Comparison of ENCODE assay signal across 16 cellular contexts in the genomic region with DNA sequence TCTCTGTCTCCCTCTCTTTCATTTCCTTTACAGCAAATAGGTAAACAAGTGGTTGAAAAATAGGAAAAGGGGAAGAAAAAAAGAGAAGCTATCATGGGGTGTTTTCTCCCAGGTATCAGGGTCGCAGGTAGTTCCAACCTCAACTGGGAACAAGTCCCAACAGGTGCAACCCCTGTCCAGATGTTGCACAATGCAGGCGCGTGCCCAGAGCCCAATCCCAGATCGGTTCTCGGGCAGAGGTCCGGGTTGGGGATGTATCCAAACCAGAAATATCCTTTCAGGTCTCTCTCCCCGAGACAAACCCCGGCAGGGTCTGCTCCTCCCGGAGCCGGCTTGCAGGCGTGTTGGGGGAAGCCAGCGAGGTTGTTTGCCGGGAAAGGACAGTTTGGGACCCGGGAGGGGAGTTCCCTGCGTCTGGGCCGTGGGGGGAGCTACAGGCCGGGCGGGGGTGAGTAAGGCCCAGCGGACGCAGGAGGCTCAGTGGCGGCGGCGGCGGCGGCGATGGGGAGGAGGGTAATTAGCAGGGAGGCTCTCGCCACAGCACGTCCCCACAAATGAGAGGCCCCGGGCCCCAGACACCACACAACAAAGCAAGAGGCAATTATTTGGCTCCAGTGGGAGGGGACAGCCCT. TPM values are rescaled to one million over a fixed set of nuclear protein-coding genes. Genes with fewer than 3 reads are reported as not detected.
DNase-seq lines count a peak whose midpoint lies in the region; ATAC-seq, FAIRE-seq and TF ChIP-seq lines count a peak whose summit lies in the region.
"Had no signal": no experiment of that assay in that cellular context is flagged by ENCODE, and none has a peak within 500 bp of the region (broad histone marks: within the 10 kb centered on the region; RNA-seq: fewer than 3 reads in every experiment).

No MANE protein-coding gene starts in this region.

- 22% methylated on average over 9 of the region's 29 CpGs; no CpG with 5 or more reads in 1 of the 2 experiments for WGBS in IMR-90 (ENCODE audit: extremely low coverage in 2 of 2, insufficient read length in 1 of 2), 2 experiments
- 41% methylated on average over 19 of the region's 29 CpGs for WGBS in GM12878 (ENCODE audit: insufficient coverage, insufficient replicate concordance, low lambda C conversion rate, missing lambda C conversion rate)
- WGBS in testis, 2 donors: 28 to 31% methylated on average over 28 to 29 of the region's 29 CpGs

- H3K4me3 ChIP-seq in IMR-90 (ENCODE audit: insufficient read depth, low read depth, low read length) (no peak overlapping the region), GM12878 (no peak overlapping the region), iPS-15b (ENCODE audit: low read depth, low read length) (peak overlapping the region; percentile 52), testis (peak overlapping the region in 1 of 2 donors; percentile 36)

- POLR2A ChIA-PET in IMR-90 (lab: Charles Lee; ENCODE audit: unreplicated experiment) (no interaction called here), GM12878 (lab: Charles Lee) (interaction anchor here (0.6 to 0.7 kb wide), 2 partner anchors 12 to 22 kb away, joined by 3 to 4 read pairs; no protein-coding TSS in a partner anchor)

- H3K23ac ChIP-seq in IMR-90 (ENCODE audit: low read depth, low read length): no peak overlapping the region

- H3K79me2 ChIP-seq in GM12878 (ENCODE audit: control insufficient read depth, insufficient read depth, low read length): no peaks in the 10 kb centered on the region

- TF ChIP-seq POLR2A in IMR-90 (IDR thresholded peaks at IDR 0.05; ENCODE audit: low read depth, low read length) (no peak), GM12878 (IDR thresholded peaks at IDR 0.05; ENCODE audit: low read depth, low read length) (no peak), testis (IDR thresholded peaks at IDR 0.05) (no peak)

- DNase-seq in IMR-90 (no peak), GM12878 (ENCODE audit: low read depth, low spot score) (no peak), retina (peak; percentile 62), testis (no peak), NCI-H2107 treated with DMSO at 0.1 percent for 48 hours (lab: John Stamatoyannopoulos, UW; ENCODE audit: unreplicated experiment) (no peak)
- DNase-seq in stimulated activated CD4-positive, alpha-beta T cell treated with anti-CD3 and anti-CD28 coated beads, Interleukin-2, amount 100 ng/mL, for 24 hours: no peak
- DNase-seq: activated T-cell treated with anti-CD3 and anti-CD28 coated beads, Interleukin-2, amount 50 U/mL, for 72 hours; amygdala; cortex of kidney; kidney; T-helper 2 cell had no signal

- no peak overlapping the region for H3K14ac ChIP-seq in IMR-90 (replicated peaks; ENCODE audit: low read depth, low read length)

- no peak overlapping the region for H4K91ac ChIP-seq in IMR-90 (ENCODE audit: insufficient read depth, low read depth, low read length)

- H3K79me1 ChIP-seq in IMR-90 (ENCODE audit: low read depth in 1 of 2, low read length in 2 of 2): no peaks in the 10 kb centered on the region

- H3K56ac ChIP-seq in IMR-90 (ENCODE audit: extremely low read depth, insufficient read depth, low read length): no peak overlapping the region

- SMC1A ChIA-PET in GM12878 (lab: Charles Lee; ENCODE audit: uncharacterized antibody, unreplicated experiment): no interaction called here

- no peak overlapping the region for H2BK15ac ChIP-seq in IMR-90 (ENCODE audit: low read depth, low read length)

- no peak for FAIRE-seq in GM12878 (lab: Jason Lieb, UNC)
- FAIRE-seq: kidney had no signal

- no peak overlapping the region for H3K18ac ChIP-seq in IMR-90 (ENCODE audit: low read depth, low read length)

- H4K20me1 ChIP-seq in IMR-90 (ENCODE audit: insufficient read depth, low read length) (no peaks in the 10 kb centered on the region), GM12878 (ENCODE audit: control insufficient read depth, insufficient read depth) (no peaks in the 10 kb centered on the region)

- H3K9me3 ChIP-seq in IMR-90 (ENCODE audit: control insufficient read depth, insufficient read depth, low read length) (no peaks in the 10 kb centered on the region), GM12878 (replicated peaks; ENCODE audit: control insufficient read depth, insufficient read depth, low read length) (no peaks in the 10 kb centered on the region), iPS-15b (ENCODE audit: control insufficient read depth, insufficient read depth, low read length) (no peaks in the 10 kb centered on the region), testis (no peaks in the 10 kb centered on the region)

- H2AK5ac ChIP-seq in IMR-90 (ENCODE audit: low read depth, low read length): no peak overlapping the region

- 0 out of 2 replicates have a peak, but pooled peaks have one; percentile 19 for ATAC-seq in IMR-90 (ENCODE audit: low read depth)
- peak; percentile 31 for ATAC-seq in GM12878
- no peak for ATAC-seq in HG02885 (IDR thresholded peaks at IDR 0.05; ENCODE audit: poor library complexity, unreplicated experiment)
- ATAC-seq: activated T-cell treated with anti-CD3 and anti-CD28 coated beads, Interleukin-2, amount 50 U/mL, for 72 hours had no signal

- RAD21 ChIA-PET in GM12878 (lab: Charles Lee; ENCODE audit: unreplicated experiment): interaction anchor here (1.4 kb wide), 1 partner anchor 146 kb away, joined by 4 read pairs; no protein-coding TSS in a partner anchor

- no peak overlapping the region for H2BK5ac ChIP-seq in IMR-90 (ENCODE audit: low read depth, low read length, poor library complexity, severe bottlenecking)

- no peaks in the 10 kb centered on the region for H3K9me1 ChIP-seq in IMR-90 (ENCODE audit: insufficient read depth, low read length)

- H2AFZ ChIP-seq in IMR-90 (replicated peaks; ENCODE audit: low read length, poor library complexity): no peak overlapping the region
- no peak overlapping the region for H2AFZ ChIP-seq in GM12878 (ENCODE audit: control insufficient read depth, low read depth, low read length)

- no peak overlapping the region for H2BK20ac ChIP-seq in IMR-90 (ENCODE audit: low read depth, low read length)

- TF ChIP-seq EP300 in GM12878 (IDR thresholded peaks at IDR 0.05; ENCODE audit: borderline replicate concordance in 1 of 2, control insufficient read depth in 1 of 2, low read depth in 2 of 2, low read length in 2 of 2): no peak

- TF ChIP-seq CTCF in IMR-90 (conservative IDR thresholded peaks at IDR 0.05; ENCODE audit: low read depth, low read length): no peak
- no peak for TF ChIP-seq CTCF in GM12878 (IDR thresholded peaks at IDR 0.05 in 2 of 3, conservative IDR thresholded peaks at IDR 0.05 in 1 of 3; ENCODE audit: control insufficient read depth in 2 of 3, extremely low read depth in 1 of 3, insufficient read depth in 1 of 3, low read depth in 3 of 3, low read length in 3 of 3)
- TF ChIP-seq CTCF in testis (IDR thresholded peaks at IDR 0.05): no peak

- intact Hi-C loops in IMR-90 (cut with micrococcal nuclease) (no loop called here), GM12878 (cut with micrococcal nuclease; ENCODE audit: unreplicated experiment) (no loop called here), testis (cut with DNase I; ENCODE audit: low total_unique reads) (no loop called here)

- TF ChIP-seq RAD21 in IMR-90 (IDR thresholded peaks at IDR 0.05; ENCODE audit: low read length) (no peak), GM12878 (IDR thresholded peaks at IDR 0.05; ENCODE audit: insufficient read depth, low read depth, low read length) (no peak)

- H3K36me3 ChIP-seq in IMR-90 (ENCODE audit: control insufficient read depth, insufficient read depth, low read length) (no peaks in the 10 kb centered on the region), GM12878 (ENCODE audit: control insufficient read depth in 2 of 2, insufficient read depth in 2 of 2, low read length in 1 of 2) (no peaks in the 10 kb centered on the region), iPS-15b (ENCODE audit: control insufficient read depth, insufficient read depth, low read length) (no peaks in the 10 kb centered on the region), testis (ENCODE audit: low read depth, missing control alignments) (no peaks in the 10 kb centered on the region)

- H2BK120ac ChIP-seq in IMR-90 (ENCODE audit: low read depth, low read length): no peak overlapping the region

- CTCF ChIA-PET in IMR-90 (lab: Yijun Ruan, JAX) (no interaction called here), GM12878 (lab: Yijun Ruan, JAX) (interaction anchor here (1.8 to 2.1 kb wide), 2 partner anchors 18 to 29 kb away, joined by 9 read pairs; no protein-coding TSS in a partner anchor)

- H3K9ac ChIP-seq in IMR-90 (ENCODE audit: low read depth, low read length): no peak overlapping the region
- H3K9ac ChIP-seq in GM12878 (ENCODE audit: control insufficient read depth, insufficient read depth, low read length): no peak overlapping the region
- no peak overlapping the region for H3K9ac ChIP-seq in iPS-15b (ENCODE audit: low read depth, low read length)

- H4K5ac ChIP-seq in IMR-90 (ENCODE audit: low read depth, low read length): no peak overlapping the region

- dilution Hi-C loops in IMR-90 (cut with HindIII; ENCODE audit: low sequenced_read_pairs, unreplicated experiment): no loop called here

- no peak overlapping the region for H4K8ac ChIP-seq in IMR-90 (ENCODE audit: low read depth in 2 of 2, low read length in 2 of 2)

- H2AK9ac ChIP-seq in IMR-90 (replicated peaks; ENCODE audit: low read depth, low read length, poor library complexity): no peak overlapping the region

- no peak overlapping the region for H3K4me2 ChIP-seq in IMR-90 (ENCODE audit: low read depth, low read length)
- H3K4me2 ChIP-seq in GM12878 (ENCODE audit: control insufficient read depth, insufficient read depth): peak overlapping the region; percentile 13; the same call in 1 of the 2 replicates

- H3K4me1 ChIP-seq in IMR-90 (ENCODE audit: control insufficient read depth, insufficient read depth, low read length) (peaks cover 10% of the 10 kb centered on the region), GM12878 (ENCODE audit: control insufficient read depth, insufficient read depth, low read length) (peaks cover 6% of the 10 kb centered on the region; the same call in 1 of the 2 replicates), iPS-15b (ENCODE audit: control insufficient read depth, insufficient read depth, low read length) (peaks cover 26% of the 10 kb centered on the region), testis (peaks cover 7% of the 10 kb centered on the region)

- in situ Hi-C loops in IMR-90 (cut with MboI; ENCODE audit: low sequenced_read_pairs): no loop called here
- in situ Hi-C loops in GM12878 (cut with MboI): no loop called here

- H3K27ac ChIP-seq in IMR-90 (ENCODE audit: insufficient read depth, low read length) (no peak overlapping the region), GM12878 (ENCODE audit: control insufficient read depth, insufficient read depth) (no peak overlapping the region), testis (no peak overlapping the region)
- H3K27ac ChIP-seq: C4-2B had no signal

- BruUV-seq in IMR-90 (replicated peaks; lab: Mats Ljungman, UMichigan): no TSS peak
- no TSS peak for BruUV-seq in GM12878 (replicated peaks; lab: Mats Ljungman, UMichigan)

- H3K4ac ChIP-seq in IMR-90 (ENCODE audit: low read depth, low read length): no peak overlapping the region

- H3K27me3 ChIP-seq in IMR-90 (ENCODE audit: control insufficient read depth, insufficient read depth, low read length) (peaks cover 55% of the 10 kb centered on the region), GM12878 (replicated peaks in 1 of 2; ENCODE audit: control insufficient read depth in 2 of 2, insufficient read depth in 2 of 2, low read length in 1 of 2) (peaks cover 0 to 7% of the 10 kb centered on the region in 2 experiments), iPS-15b (ENCODE audit: control insufficient read depth, insufficient read depth, low read length) (peaks cover 71% of the 10 kb centered on the region), testis (no peaks in the 10 kb centered on the region)

RNA-seq across cellular contexts. Expression of a gene that starts 21.2 kb away (rescaled TPM):
- total RNA-seq in IMR-90 (2012; rRNA removed) (under 0.01 TPM in 2 replicates), GM12878 (2014; rRNA removed) (not detected in 2 replicates), GM12878 (2014; rRNA removed; fragmentation: Illumina TruSeq; extraction: Trizol) (0.05 TPM in 1 of 2 replicates, not detected in the other), GM12878 (2021) (0.05 TPM in 1 of 2 replicates, not detected in the other), testis (under 1 TPM; 0.31 to 0.43 TPM)
- polyA plus RNA-seq in IMR-90 (2012; rRNA removed) (0.31 and 0.32 TPM in 2 replicates), GM12878 (2011; rRNA removed) (0.03 and 0.05 TPM in 2 replicates), GM12878 (2014; fragmentation: Illumina TruSeq; extraction: Trizol) (not detected in 2 replicates), GM12878 (2014; fragmentation: Nextera tagmentation; extraction: Ambion mirVana) (not detected), GM12878 (2014; rRNA removed) (0.06 TPM in 1 of 2 replicates, not detected in the other), GM12878 (2016; fragmentation: Nextera tagmentation; extraction: Ambion mirVana) (under 1 TPM in 1 of 2 experiments, not detected in 1; 0.15 TPM), testis (ENCODE audit: insufficient read depth, low read depth, low replicate concordance) (0.79 TPM)
- 0.14 and 0.24 TPM in 2 replicates for polyA plus RNA-seq in IMR-90 (2012; cell fraction: cytosol; rRNA removed)
- 0.34 and 0.51 TPM in 2 replicates for polyA plus RNA-seq in IMR-90 (2012; cell fraction: nucleus; rRNA removed; ENCODE audit: low replicate concordance)
- 0.21 and 0.34 TPM in 2 replicates for total RNA-seq in GM12878 (2013; cell fraction: nucleolus; rRNA removed)
- not detected for polyA plus RNA-seq in GM12878 (2011; ENCODE audit: low read depth)
- 0.05 and 0.07 TPM in 2 replicates for polyA plus RNA-seq in GM12878 (2011; cell fraction: cytosol; rRNA removed)
- 0.12 TPM in 2 replicates for polyA plus RNA-seq in GM12878 (2011; cell fraction: nucleus; rRNA removed)
- polyA plus RNA-seq in GM12878 (2012): 0.08 and 0.09 TPM in 2 replicates
- 0.21 TPM in 1 of 2 replicates, not detected in the other for polyA minus RNA-seq in GM12878 (2011; rRNA and poly(A)+ RNA removed)
- polyA minus RNA-seq in GM12878 (2011; cell fraction: cytosol; rRNA and poly(A)+ RNA removed): not detected in 2 replicates
- polyA minus RNA-seq in GM12878 (2011; cell fraction: nucleus; rRNA and poly(A)+ RNA removed): 0.12 and 0.19 TPM in 2 replicates
- polyA plus RNA-seq: IgD-negative memory B cell had no signal

RNA-seq across cellular contexts. Expression of a gene that starts 23.9 kb away (rescaled TPM):
- total RNA-seq in IMR-90 (2012; rRNA removed) (0.72 and 1.4 TPM in 2 replicates), GM12878 (2014; rRNA removed) (1.8 and 2.1 TPM in 2 replicates), GM12878 (2014; rRNA removed; fragmentation: Illumina TruSeq; extraction: Trizol) (1.6 TPM in 2 replicates), GM12878 (2021) (16.8 and 17.9 TPM in 2 replicates), testis (10 to 100 TPM; 18.9 to 23.5 TPM)
- polyA plus RNA-seq in IMR-90 (2012; rRNA removed) (13.8 and 14.0 TPM in 2 replicates), GM12878 (2011; rRNA removed) (1.1 and 2.3 TPM in 2 replicates), GM12878 (2014; fragmentation: Illumina TruSeq; extraction: Trizol) (12.9 and 19.1 TPM in 2 replicates), GM12878 (2014; fragmentation: Nextera tagmentation; extraction: Ambion mirVana) (1 to 10 TPM; 1.2 to 1.9 TPM), GM12878 (2014; rRNA removed) (7.3 and 10.4 TPM in 2 replicates), GM12878 (2016; fragmentation: Nextera tagmentation; extraction: Ambion mirVana) (10 to 100 TPM; 17.6 to 18.0 TPM), testis (ENCODE audit: insufficient read depth, low read depth, low replicate concordance) (35.0 TPM)
- 7.4 and 17.7 TPM in 2 replicates for polyA plus RNA-seq in IMR-90 (2012; cell fraction: cytosol; rRNA removed)
- 23.1 and 23.5 TPM in 2 replicates for polyA plus RNA-seq in IMR-90 (2012; cell fraction: nucleus; rRNA removed; ENCODE audit: low replicate concordance)
- 5.2 and 5.3 TPM in 2 replicates for total RNA-seq in GM12878 (2013; cell fraction: nucleolus; rRNA removed)
- 8.5 TPM for polyA plus RNA-seq in GM12878 (2011; ENCODE audit: low read depth)
- polyA plus RNA-seq in GM12878 (2011; cell fraction: cytosol; rRNA removed): 3.1 and 3.5 TPM in 2 replicates
- polyA plus RNA-seq in GM12878 (2011; cell fraction: nucleus; rRNA removed): 5.9 and 11.4 TPM in 2 replicates
- 12.1 and 20.9 TPM in 2 replicates for polyA plus RNA-seq in GM12878 (2012)
- 2.8 and 3.5 TPM in 2 replicates for polyA minus RNA-seq in GM12878 (2011; rRNA and poly(A)+ RNA removed)
- polyA minus RNA-seq in GM12878 (2011; cell fraction: cytosol; rRNA and poly(A)+ RNA removed): 6.1 and 6.8 TPM in 2 replicates
- 0.85 and 2.0 TPM in 2 replicates for polyA minus RNA-seq in GM12878 (2011; cell fraction: nucleus; rRNA and poly(A)+ RNA removed)

RNA-seq across cellular contexts. Expression of a gene that starts 31.1 kb away (rescaled TPM):
- total RNA-seq in IMR-90 (2012; rRNA removed) (14.7 and 17.2 TPM in 2 replicates), GM12878 (2014; rRNA removed) (33.3 and 39.3 TPM in 2 replicates), GM12878 (2014; rRNA removed; fragmentation: Illumina TruSeq; extraction: Trizol) (13.5 TPM in 2 replicates), GM12878 (2021) (28.9 and 30.5 TPM in 2 replicates), testis (10 to 100 TPM; 31.0 to 38.0 TPM)
- polyA plus RNA-seq in IMR-90 (2012; rRNA removed) (27.6 and 31.0 TPM in 2 replicates), GM12878 (2011; rRNA removed) (9.7 and 15.4 TPM in 2 replicates), GM12878 (2014; fragmentation: Illumina TruSeq; extraction: Trizol) (3.0 and 10.8 TPM in 2 replicates), GM12878 (2014; fragmentation: Nextera tagmentation; extraction: Ambion mirVana) (1 to 10 TPM in 1 of 2 experiments, under 1 TPM in 1; 0.34 to 1.9 TPM), GM12878 (2014; rRNA removed) (32.7 and 33.4 TPM in 2 replicates), GM12878 (2016; fragmentation: Nextera tagmentation; extraction: Ambion mirVana) (10 to 100 TPM; 24.8 to 29.9 TPM), testis (ENCODE audit: insufficient read depth, low read depth, low replicate concordance) (25.6 TPM)
- polyA plus RNA-seq in IMR-90 (2012; cell fraction: cytosol; rRNA removed): 16.3 and 34.7 TPM in 2 replicates
- 122 and 248 TPM in 2 replicates for polyA plus RNA-seq in IMR-90 (2012; cell fraction: nucleus; rRNA removed; ENCODE audit: low replicate concordance)
- total RNA-seq in GM12878 (2013; cell fraction: nucleolus; rRNA removed): 53.1 and 65.3 TPM in 2 replicates
- polyA plus RNA-seq in GM12878 (2011; ENCODE audit: low read depth): 12.7 TPM
- 28.5 and 36.7 TPM in 2 replicates for polyA plus RNA-seq in GM12878 (2011; cell fraction: cytosol; rRNA removed)
- polyA plus RNA-seq in GM12878 (2011; cell fraction: nucleus; rRNA removed): 140 and 158 TPM in 2 replicates
- 28.3 and 28.5 TPM in 2 replicates for polyA plus RNA-seq in GM12878 (2012)
- 9.4 and 24.8 TPM in 2 replicates for polyA minus RNA-seq in GM12878 (2011; rRNA and poly(A)+ RNA removed)
- 8.5 and 8.6 TPM in 2 replicates for polyA minus RNA-seq in GM12878 (2011; cell fraction: cytosol; rRNA and poly(A)+ RNA removed)
- 31.2 and 38.5 TPM in 2 replicates for polyA minus RNA-seq in GM12878 (2011; cell fraction: nucleus; rRNA and poly(A)+ RNA removed)

RNA-seq across cellular contexts. Expression of a gene that starts 40.7 kb away (rescaled TPM):
- total RNA-seq in IMR-90 (2012; rRNA removed) (not detected in 2 replicates), GM12878 (2014; rRNA removed) (0.16 and 0.23 TPM in 2 replicates), GM12878 (2014; rRNA removed; fragmentation: Illumina TruSeq; extraction: Trizol) (0.22 and 0.37 TPM in 2 replicates), GM12878 (2021) (0.38 and 0.53 TPM in 2 replicates), testis (10 to 100 TPM; 18.4 to 28.3 TPM)
- polyA plus RNA-seq in IMR-90 (2012; rRNA removed) (0.77 and 0.80 TPM in 2 replicates), GM12878 (2011; rRNA removed) (0.35 and 0.39 TPM in 2 replicates), GM12878 (2014; fragmentation: Illumina TruSeq; extraction: Trizol) (1.0 and 2.8 TPM in 2 replicates), GM12878 (2014; fragmentation: Nextera tagmentation; extraction: Ambion mirVana) (under 1 TPM in 1 of 2 experiments, not detected in 1; 0.15 TPM), GM12878 (2014; rRNA removed) (0.29 and 0.72 TPM in 2 replicates), GM12878 (2016; fragmentation: Nextera tagmentation; extraction: Ambion mirVana) (1 to 10 TPM; 1.7 to 1.8 TPM), testis (ENCODE audit: insufficient read depth, low read depth, low replicate concordance) (147 TPM)
- polyA plus RNA-seq in IMR-90 (2012; cell fraction: cytosol; rRNA removed): 0.26 and 0.52 TPM in 2 replicates
- 1.4 and 1.7 TPM in 2 replicates for polyA plus RNA-seq in IMR-90 (2012; cell fraction: nucleus; rRNA removed; ENCODE audit: low replicate concordance)
- not detected in 2 replicates for total RNA-seq in GM12878 (2013; cell fraction: nucleolus; rRNA removed)
- polyA plus RNA-seq in GM12878 (2011; ENCODE audit: low read depth): 0.42 TPM
- polyA plus RNA-seq in GM12878 (2011; cell fraction: cytosol; rRNA removed): 0.28 and 0.45 TPM in 2 replicates
- polyA plus RNA-seq in GM12878 (2011; cell fraction: nucleus; rRNA removed): 0.67 and 0.89 TPM in 2 replicates
- 0.34 and 0.35 TPM in 2 replicates for polyA plus RNA-seq in GM12878 (2012)
- 0.31 and 0.37 TPM in 2 replicates for polyA minus RNA-seq in GM12878 (2011; rRNA and poly(A)+ RNA removed)
- not detected in 2 replicates for polyA minus RNA-seq in GM12878 (2011; cell fraction: cytosol; rRNA and poly(A)+ RNA removed)
- 0.48 TPM in 1 of 2 replicates, not detected in the other for polyA minus RNA-seq in GM12878 (2011; cell fraction: nucleus; rRNA and poly(A)+ RNA removed)
- total RNA-seq: pulmonary artery endothelial cell had no signal

RNA-seq across cellular contexts. Expression of a gene that starts 40.8 kb away (rescaled TPM):
- 28.1 and 32.3 TPM in 2 replicates for total RNA-seq in IMR-90 (2012; rRNA removed)
- 57.7 and 61.8 TPM in 2 replicates for polyA plus RNA-seq in IMR-90 (2012; rRNA removed)
- polyA plus RNA-seq in IMR-90 (2012; cell fraction: cytosol; rRNA removed): 31.1 and 78.7 TPM in 2 replicates
- polyA plus RNA-seq in IMR-90 (2012; cell fraction: nucleus; rRNA removed; ENCODE audit: low replicate concordance): 33.3 and 43.6 TPM in 2 replicates
- 16.1 and 17.5 TPM in 2 replicates for total RNA-seq in GM12878 (2013; cell fraction: nucleolus; rRNA removed)
- 56.6 and 56.9 TPM in 2 replicates for total RNA-seq in GM12878 (2014; rRNA removed)
- total RNA-seq in GM12878 (2014; rRNA removed; fragmentation: Illumina TruSeq; extraction: Trizol): 32.7 and 35.6 TPM in 2 replicates
- total RNA-seq in GM12878 (2021): 44.6 and 44.8 TPM in 2 replicates
- 31.9 TPM for polyA plus RNA-seq in GM12878 (2011; ENCODE audit: low read depth)
- 37.1 and 61.9 TPM in 2 replicates for polyA plus RNA-seq in GM12878 (2011; rRNA removed)
- polyA plus RNA-seq in GM12878 (2011; cell fraction: cytosol; rRNA removed): 90.0 and 112 TPM in 2 replicates
- polyA plus RNA-seq in GM12878 (2011; cell fraction: nucleus; rRNA removed): 48.9 and 49.8 TPM in 2 replicates
- polyA plus RNA-seq in GM12878 (2012): 40.6 and 55.5 TPM in 2 replicates
- polyA plus RNA-seq in GM12878 (2014; fragmentation: Illumina TruSeq; extraction: Trizol): 22.4 and 48.3 TPM in 2 replicates
- 10 to 100 TPM; 18.9 to 22.3 TPM for polyA plus RNA-seq in GM12878 (2014; fragmentation: Nextera tagmentation; extraction: Ambion mirVana)
- 46.1 and 50.7 TPM in 2 replicates for polyA plus RNA-seq in GM12878 (2014; rRNA removed)
- 10 to 100 TPM; 46.3 to 49.1 TPM for polyA plus RNA-seq in GM12878 (2016; fragmentation: Nextera tagmentation; extraction: Ambion mirVana)
- polyA minus RNA-seq in GM12878 (2011; rRNA and poly(A)+ RNA removed): 81.3 and 114 TPM in 2 replicates
- polyA minus RNA-seq in GM12878 (2011; cell fraction: cytosol; rRNA and poly(A)+ RNA removed): 28.9 and 35.2 TPM in 2 replicates
- 13.5 and 24.3 TPM in 2 replicates for polyA minus RNA-seq in GM12878 (2011; cell fraction: nucleus; rRNA and poly(A)+ RNA removed)
- 10 to 100 TPM; 47.1 to 47.4 TPM for total RNA-seq in testis
- polyA plus RNA-seq in testis (ENCODE audit: insufficient read depth, low read depth, low replicate concordance): 51.5 TPM
